8 cellular contexts compared by ENCODE assay signal in the genomic region with DNA sequence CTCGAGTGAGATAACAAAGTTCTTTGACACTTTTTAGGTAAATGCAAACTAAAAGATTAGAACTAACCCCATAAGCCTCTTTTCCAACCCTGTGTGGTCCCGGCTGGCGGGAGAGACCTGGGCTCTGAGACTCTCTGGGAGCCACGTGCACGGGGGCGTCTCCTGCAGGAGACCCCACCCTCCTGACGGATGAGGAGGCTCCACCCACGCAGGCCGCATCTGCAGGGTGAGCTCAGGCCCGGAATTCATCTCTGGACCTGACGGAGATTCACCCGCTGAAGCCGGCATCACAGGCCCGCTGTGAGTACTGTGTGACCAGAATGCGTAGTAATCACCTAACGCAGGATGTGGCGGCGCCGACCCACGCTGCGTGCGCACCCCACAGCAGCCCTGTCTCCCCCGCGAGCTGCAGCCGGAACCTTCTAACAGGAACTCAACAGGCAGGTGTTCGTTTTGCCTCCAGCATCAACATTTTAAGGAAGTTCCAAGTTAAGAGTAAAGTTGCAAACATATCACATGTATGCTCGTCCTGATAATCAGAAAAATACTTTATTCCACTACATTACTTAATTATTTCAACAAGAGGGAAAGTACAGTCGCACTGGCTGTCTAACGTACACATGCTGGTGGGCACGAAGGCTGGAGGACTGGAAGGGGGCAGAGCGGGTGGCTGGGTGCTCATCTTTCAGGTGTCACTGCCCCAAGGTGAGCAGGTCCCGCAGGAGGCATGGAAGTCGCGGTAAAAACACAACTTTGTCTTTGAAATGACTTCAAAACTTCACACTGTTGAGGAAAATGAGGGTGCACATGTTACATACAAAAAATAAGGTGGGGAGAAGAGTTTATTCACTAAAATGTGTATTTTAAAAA. TPM values are rescaled to one million over a fixed set of nuclear protein-coding genes. Genes with fewer than 3 reads are reported as not detected.
DNase-seq lines count a peak whose midpoint lies in the region; ATAC-seq and TF ChIP-seq lines count a peak whose summit lies in the region.
"Had no signal": no experiment of that assay in that cellular context is flagged by ENCODE, and none has a peak within 500 bp of the region (broad histone marks: within the 10 kb centered on the region; RNA-seq: fewer than 3 reads in every experiment).

No MANE protein-coding gene starts in this region.

- DNase-seq in H7 (peak; percentile 91), mucosa of descending colon (peak; percentile 54 to 87 (median 69)), amygdala (lab: John Stamatoyannopoulos, UW) (no peak)
- DNase-seq in activated naive CD8-positive, alpha-beta T cell treated with anti-CD3 and anti-CD28 coated beads, Interleukin-2, amount 10 ng/mL, durations not matched to agents 7 days and 5 days: peak; percentile 83
- peak; percentile 73 to 83 for DNase-seq in stimulated activated naive CD8-positive, alpha-beta T cell treated with anti-CD3 and anti-CD28 coated beads, Interleukin-15, amount 100 ng/mL, for 72 hours

- TF ChIP-seq CTCF in mucosa of descending colon (IDR thresholded peaks at IDR 0.05): no peak

- no peaks in the 10 kb centered on the region for H3K9me3 Mint-ChIP-seq in T-helper 1 cell treated with Interleukin-12 subunit alpha and Interleukin-12 subunit beta and Interleukin-4 antibody, amounts not matched to agents 30 μg/mL and 1 μg/mL, for 36 hours
- no peaks in the 10 kb centered on the region for H3K9me3 Mint-ChIP-seq in activated naive CD8-positive, alpha-beta T cell treated with anti-CD3 and anti-CD28 coated beads, Interleukin-2, amount 10 ng/mL, durations not matched to agents 7 days and 5 days
- no peaks in the 10 kb centered on the region for H3K9me3 Mint-ChIP-seq in stimulated activated naive CD8-positive, alpha-beta T cell treated with anti-CD3 and anti-CD28 coated beads, Interleukin-15, amount 100 ng/mL, for 72 hours

- peak; percentile 99 for ATAC-seq in activated naive CD8-positive, alpha-beta T cell treated with anti-CD3 and anti-CD28 coated beads, Interleukin-2, amount 10 ng/mL, durations not matched to agents 7 days and 5 days (ENCODE audit: low read depth)
- peak; percentile 63 for ATAC-seq in mucosa of descending colon
- ATAC-seq in stimulated activated naive CD8-positive, alpha-beta T cell treated with anti-CD3 and anti-CD28 coated beads, Interleukin-15, amount 100 ng/mL, for 72 hours: peak; percentile 100
- no peak for ATAC-seq in HG03135 (IDR thresholded peaks at IDR 0.05; ENCODE audit: unreplicated experiment)
- ATAC-seq: Panc1 had no signal

- intact Hi-C loops in mucosa of descending colon (cut with DNase I, micrococcal nuclease): no loop called here

- H3K9me3 ChIP-seq in mucosa of descending colon: no peaks in the 10 kb centered on the region

- peaks cover 5% of the 10 kb centered on the region for H3K4me1 Mint-ChIP-seq in T-helper 1 cell treated with Interleukin-12 subunit alpha and Interleukin-12 subunit beta and Interleukin-4 antibody, amounts not matched to agents 30 μg/mL and 1 μg/mL, for 36 hours (ENCODE audit: low read depth)
- H3K4me1 Mint-ChIP-seq in activated naive CD8-positive, alpha-beta T cell treated with anti-CD3 and anti-CD28 coated beads, Interleukin-2, amount 10 ng/mL, durations not matched to agents 7 days and 5 days: peaks cover 5% of the 10 kb centered on the region
- peaks cover 13% of the 10 kb centered on the region for H3K4me1 Mint-ChIP-seq in stimulated activated naive CD8-positive, alpha-beta T cell treated with anti-CD3 and anti-CD28 coated beads, Interleukin-15, amount 100 ng/mL, for 72 hours

- H3K4me3 ChIP-seq in H7 (ENCODE audit: insufficient read depth, low read depth, low read length) (no peak overlapping the region), mucosa of descending colon (no peak overlapping the region)

- H3K27ac Mint-ChIP-seq in T-helper 1 cell treated with Interleukin-12 subunit alpha and Interleukin-12 subunit beta and Interleukin-4 antibody, amounts not matched to agents 30 μg/mL and 1 μg/mL, for 36 hours: peak overlapping the region; percentile 61
- peak overlapping the region; percentile 88 for H3K27ac Mint-ChIP-seq in activated naive CD8-positive, alpha-beta T cell treated with anti-CD3 and anti-CD28 coated beads, Interleukin-2, amount 10 ng/mL, durations not matched to agents 7 days and 5 days
- H3K27ac Mint-ChIP-seq in stimulated activated naive CD8-positive, alpha-beta T cell treated with anti-CD3 and anti-CD28 coated beads, Interleukin-15, amount 100 ng/mL, for 72 hours: peak overlapping the region; percentile 85 to 92

- peaks cover 8% of the 10 kb centered on the region for H3K27me3 Mint-ChIP-seq in T-helper 1 cell treated with Interleukin-12 subunit alpha and Interleukin-12 subunit beta and Interleukin-4 antibody, amounts not matched to agents 30 μg/mL and 1 μg/mL, for 36 hours (ENCODE audit: low read depth)
- H3K27me3 Mint-ChIP-seq in activated naive CD8-positive, alpha-beta T cell treated with anti-CD3 and anti-CD28 coated beads, Interleukin-2, amount 10 ng/mL, durations not matched to agents 7 days and 5 days: peaks cover 2% of the 10 kb centered on the region
- H3K27me3 Mint-ChIP-seq in stimulated activated naive CD8-positive, alpha-beta T cell treated with anti-CD3 and anti-CD28 coated beads, Interleukin-15, amount 100 ng/mL, for 72 hours: no peaks in the 10 kb centered on the region

- H3K4me3 Mint-ChIP-seq in T-helper 1 cell treated with Interleukin-12 subunit alpha and Interleukin-12 subunit beta and Interleukin-4 antibody, amounts not matched to agents 30 μg/mL and 1 μg/mL, for 36 hours: peak overlapping the region; percentile 52
- peak overlapping the region; percentile 74 for H3K4me3 Mint-ChIP-seq in activated naive CD8-positive, alpha-beta T cell treated with anti-CD3 and anti-CD28 coated beads, Interleukin-2, amount 10 ng/mL, durations not matched to agents 7 days and 5 days
- peak overlapping the region; percentile 74 to 75 for H3K4me3 Mint-ChIP-seq in stimulated activated naive CD8-positive, alpha-beta T cell treated with anti-CD3 and anti-CD28 coated beads, Interleukin-15, amount 100 ng/mL, for 72 hours

- no peaks in the 10 kb centered on the region for H3K36me3 Mint-ChIP-seq in T-helper 1 cell treated with Interleukin-12 subunit alpha and Interleukin-12 subunit beta and Interleukin-4 antibody, amounts not matched to agents 30 μg/mL and 1 μg/mL, for 36 hours (ENCODE audit: low read depth)
- H3K36me3 Mint-ChIP-seq in activated naive CD8-positive, alpha-beta T cell treated with anti-CD3 and anti-CD28 coated beads, Interleukin-2, amount 10 ng/mL, durations not matched to agents 7 days and 5 days: no peaks in the 10 kb centered on the region

- peaks cover 2% of the 10 kb centered on the region for H3K4me1 ChIP-seq in mucosa of descending colon (ENCODE audit: low read depth)

- H3K27me3 ChIP-seq in H7 (ENCODE audit: control insufficient read depth, insufficient read depth, low read length): peaks cover 4% of the 10 kb centered on the region; the same call in 1 of the 2 replicates

- H3K36me3 ChIP-seq in H7 (replicated peaks; ENCODE audit: control insufficient read depth, insufficient read depth, low read length): no peaks in the 10 kb centered on the region
- no peaks in the 10 kb centered on the region for H3K36me3 ChIP-seq in mucosa of descending colon (ENCODE audit: low read depth)

- POLR2A ChIA-PET in activated naive CD8-positive, alpha-beta T cell treated with anti-CD3 and anti-CD28 coated beads, Interleukin-2, amount 10 ng/mL, durations not matched to agents 7 days and 5 days (lab: Charles Lee): interaction anchor here (0.9 to 1.2 kb wide), 2 partner anchors 10 to 124 kb away, joined by 4 to 5 read pairs; partner anchors contain the start of genes GAK and TMEM175

RNA-seq across cellular contexts. Expression of gene FGFRL1, which starts 44.5 kb away (rescaled TPM):
- 23.3 and 39.1 TPM in 2 replicates for total RNA-seq in H7 (2014; rRNA removed; shearing (Covaris generic))
- total RNA-seq in activated naive CD8-positive, alpha-beta T cell treated with anti-CD3 and anti-CD28 coated beads, Interleukin-2, amount 10 ng/mL, durations not matched to agents 7 days and 5 days: 10 to 100 TPM; 15.5 to 19.1 TPM
- total RNA-seq in mucosa of descending colon: 10 to 100 TPM; 14.7 to 19.3 (median 16.9) TPM

RNA-seq across cellular contexts. Expression of gene RNF212, which starts 57.4 kb away (rescaled TPM):
- total RNA-seq in H7 (2014; rRNA removed; shearing (Covaris generic)): 28.0 and 59.8 TPM in 2 replicates
- 1 to 10 TPM; 7.3 to 8.1 TPM for total RNA-seq in activated naive CD8-positive, alpha-beta T cell treated with anti-CD3 and anti-CD28 coated beads, Interleukin-2, amount 10 ng/mL, durations not matched to agents 7 days and 5 days
- total RNA-seq in mucosa of descending colon: 1 to 10 TPM; 2.3 to 4.9 (median 3.9) TPM

Comparison
In these comparisons a context has a peak if more than half of its experiments do, and no peak if none do; other contexts are left out.
1. DNase-seq: peak in H7 (single experiment), activated naive CD8-positive, alpha-beta T cell treated with anti-CD3 and anti-CD28 coated beads, Interleukin-2, amount 10 ng/mL, durations not matched to agents 7 days and 5 days (single experiment), mucosa of descending colon (3 of 3) and stimulated activated naive CD8-positive, alpha-beta T cell treated with anti-CD3 and anti-CD28 coated beads, Interleukin-15, amount 100 ng/mL, for 72 hours (2 of 2); none in amygdala (0 of 56).
2. Peak in every context shown above with its lines, with median percentiles within 50 percentile points of each other: H3K27ac Mint-ChIP-seq and H3K4me3 Mint-ChIP-seq.